Comparison of ENCODE assay signal across 8 cellular contexts in genomic region chr13:76991796-76992547, GRCh38. TPM values are rescaled to one million over a fixed set of nuclear protein-coding genes. Genes with fewer than 3 reads are reported as not detected.
DNase-seq lines count a peak whose midpoint lies in the region; ATAC-seq and TF ChIP-seq lines count a peak whose summit lies in the region.

Gene CLN5 (plus strand): TSS chr13:76992081. CDS start chr13:76992099, 18 bp downstream.

- peak within 1 kb of the TSS; percentile 99 for H3K4me3 Mint-ChIP-seq in dendritic cell treated with granulocyte-macrophage colony-stimulating factor and Interleukin-4, amounts not matched to agents 40 ng/mL and 50 ng/mL, for 4 days

- peaks cover 24% of the 10 kb centered on the region for H3K4me1 Mint-ChIP-seq in dendritic cell treated with granulocyte-macrophage colony-stimulating factor and Interleukin-4, amounts not matched to agents 40 ng/mL and 50 ng/mL, for 4 days (ENCODE audit: low read depth)

- peak within 1 kb of the TSS; percentile 59 to 79 for H3K4me3 ChIP-seq in left lung

- H3K9me3 Mint-ChIP-seq in dendritic cell treated with granulocyte-macrophage colony-stimulating factor and Interleukin-4, amounts not matched to agents 40 ng/mL and 50 ng/mL, for 4 days, result no peaks in the 10 kb centered on the region

- H3K27me3 ChIP-seq in left lung, result no peaks in the 10 kb centered on the region

- TF ChIP-seq CTCF in C4-2B (conservative IDR thresholded peaks at IDR 0.05) (no peak), left lung (IDR thresholded peaks at IDR 0.05) (peak in 1 of 2 donors; percentile 31)

- peaks cover 0 to 12% of the 10 kb centered on the region in 2 donors for H3K36me3 ChIP-seq in left lung

- DNase-seq in NCI-H69 (lab: John Stamatoyannopoulos, UW) (peak; percentile 92), left lung (peak; percentile 96 to 99)
- DNase-seq in activated CD4-positive, alpha-beta T cell treated with anti-CD3 and anti-CD28 coated beads, Interleukin-2, amount 50 U/mL, for 4 hours, result peak; percentile 90 to 91
- peak; percentile 91 for DNase-seq in stimulated activated CD4-positive, alpha-beta T cell treated with anti-CD3 and anti-CD28 coated beads, Interleukin-2, amount 100 ng/mL, for 4 hours (ENCODE audit: low read depth)

- H3K27ac Mint-ChIP-seq in dendritic cell treated with granulocyte-macrophage colony-stimulating factor and Interleukin-4, amounts not matched to agents 40 ng/mL and 50 ng/mL, for 4 days, result peak within 1 kb of the TSS; percentile 99

- no peaks in the 10 kb centered on the region for H3K9me3 ChIP-seq in left lung

- intact Hi-C loops in dendritic cell treated with granulocyte-macrophage colony-stimulating factor and Interleukin-4, amounts not matched to agents 40 ng/mL and 50 ng/mL, for 4 days (cut with micrococcal nuclease), result loop anchor here (2.0 to 5.0 kb wide), 2 partner anchors 35 to 1120 kb away; partner anchors contain the start of gene FBXL3
- intact Hi-C loops in left lung (cut with DNase I), result no loop called here

- peaks cover 0 to 30% of the 10 kb centered on the region in 2 donors for H3K4me1 ChIP-seq in left lung

- H3K27ac ChIP-seq in C4-2B (peak within 1 kb of the TSS; percentile 90), left lung (peak within 1 kb of the TSS; percentile 86 to 93)

- peaks cover 32% of the 10 kb centered on the region for H3K36me3 Mint-ChIP-seq in dendritic cell treated with granulocyte-macrophage colony-stimulating factor and Interleukin-4, amounts not matched to agents 40 ng/mL and 50 ng/mL, for 4 days (ENCODE audit: low read depth)

- no peaks in the 10 kb centered on the region for H3K27me3 Mint-ChIP-seq in dendritic cell treated with granulocyte-macrophage colony-stimulating factor and Interleukin-4, amounts not matched to agents 40 ng/mL and 50 ng/mL, for 4 days

- ATAC-seq in GM19328 (IDR thresholded peaks at IDR 0.05; ENCODE audit: unreplicated experiment) (peak; percentile 97), HG03469 (IDR thresholded peaks at IDR 0.05; ENCODE audit: unreplicated experiment) (peak; percentile 97), left lung (peak; percentile 98)

RNA-seq across cellular contexts. Expression of gene CLN5, which starts in this region (rescaled TPM):
- total RNA-seq in left lung, result 10 to 100 TPM; 34.7 to 43.4 TPM

Comparison
In these comparisons a context has a peak if more than half of its experiments do, and no peak if none do; other contexts are left out.
1. Peak in every context shown above with its lines: DNase-seq, ATAC-seq, H3K4me3 ChIP-seq and H3K27ac ChIP-seq.